Comparison of ENCODE assay signal across 17 cellular contexts in the genomic region with DNA sequence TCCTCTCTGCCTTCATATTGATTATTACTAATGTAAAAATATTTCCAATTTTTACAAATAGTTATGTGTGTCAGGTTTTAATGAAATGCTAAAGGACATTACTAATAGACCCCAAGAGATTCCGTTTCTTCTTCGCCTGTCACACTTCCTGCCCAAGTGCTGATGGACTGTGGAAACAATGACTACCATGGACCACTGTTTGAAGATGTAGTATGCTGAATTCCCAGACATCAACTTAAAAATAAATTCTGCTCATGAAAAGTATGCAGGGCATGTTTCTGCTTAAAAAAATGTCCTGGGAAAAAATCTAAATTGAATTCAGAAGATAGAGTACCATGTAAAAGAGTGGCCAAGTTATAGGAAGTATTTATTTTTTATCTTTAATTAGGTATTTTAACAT. TPM values are rescaled to one million over a fixed set of nuclear protein-coding genes. Genes with fewer than 3 reads are reported as not detected.
DNase-seq lines count a peak whose midpoint lies in the region; ATAC-seq and TF ChIP-seq lines count a peak whose summit lies in the region.
"Had no signal": no experiment of that assay in that cellular context is flagged by ENCODE, and none has a peak within 500 bp of the region (broad histone marks: within the 10 kb centered on the region; RNA-seq: fewer than 3 reads in every experiment).

No MANE protein-coding gene starts in this region.

- no peak for ATAC-seq in gastroesophageal sphincter

- WGBS in GM23248 (ENCODE audit: low coverage in 1 of 2, low lambda C conversion rate in 2 of 2, missing lambda C conversion rate in 2 of 2), 2 experiments, result 94 to 98% methylated on average over 2 of the region's 2 CpGs
- WGBS in gastroesophageal sphincter (ENCODE audit: low coverage in 1 of 2), 2 donors, result 34 to 82% methylated on average over 2 of the region's 2 CpGs

- H3K4me1 ChIP-seq in GM23248 (ENCODE audit: insufficient read depth) (peaks cover 29% of the 10 kb centered on the region), skeletal muscle satellite cell (ENCODE audit: control insufficient read depth, insufficient read depth, low read length) (peaks cover 32% of the 10 kb centered on the region), gastroesophageal sphincter (peaks cover 0 to 9% (median 0%) of the 10 kb centered on the region in 3 donors)

- in situ Hi-C loops in GM23248 (cut with MboI), result no loop called here

- no peaks in the 10 kb centered on the region for H3K9me2 ChIP-seq in GM23248 (ENCODE audit: insufficient read depth)

- H3K27ac ChIP-seq in GM23248 (0 out of 2 replicates have a peak overlapping the region, but pooled peaks have one; percentile 1), gastroesophageal sphincter (no peak overlapping the region)
- H3K27ac ChIP-seq: HL-60, RWPE1 had no signal

- H3K36me3 ChIP-seq in GM23248 (ENCODE audit: low read depth), result no peaks in the 10 kb centered on the region
- no peaks in the 10 kb centered on the region for H3K36me3 ChIP-seq in skeletal muscle satellite cell (ENCODE audit: insufficient read depth, low read length)
- no peaks in the 10 kb centered on the region for H3K36me3 ChIP-seq in gastroesophageal sphincter

- no peaks in the 10 kb centered on the region for H4K20me1 ChIP-seq in GM23248 (ENCODE audit: insufficient read depth)

- TF ChIP-seq CTCF in foreskin fibroblast (IDR thresholded peaks at IDR 0.05; ENCODE audit: low read depth, low read length), result no peak
- no peak for TF ChIP-seq CTCF in gastroesophageal sphincter (IDR thresholded peaks at IDR 0.05)

- H3K4me2 ChIP-seq in GM23248 (ENCODE audit: unreplicated experiment), result peak overlapping the region; percentile 38
- H3K4me2 ChIP-seq in skeletal muscle satellite cell (ENCODE audit: low read length), result no peak overlapping the region

- no peak overlapping the region for H3K4me3 ChIP-seq in GM23248
- no peak overlapping the region for H3K4me3 ChIP-seq in skeletal muscle satellite cell (ENCODE audit: low read length)
- H3K4me3 ChIP-seq in foreskin fibroblast (ENCODE audit: low read depth in 1 of 2, low read length in 2 of 2), result no peak overlapping the region
- no peak overlapping the region for H3K4me3 ChIP-seq in gastroesophageal sphincter

- H3F3A ChIP-seq in GM23248 (ENCODE audit: insufficient read depth), result no peaks in the 10 kb centered on the region

- no peak overlapping the region for H2AFZ ChIP-seq in GM23248

- DNase-seq in GM23248, result no peak
- peak; percentile 56 for DNase-seq in astrocyte of the hippocampus (ENCODE audit: low read depth, low spot score)
- peak; percentile 73 for DNase-seq in iris pigment epithelial cell (ENCODE audit: low read depth)
- no peak for DNase-seq in activated effector memory CD4-positive, alpha-beta T cell treated with Interleukin-2 at 50 U/mL for 16 hours
- DNase-seq in foreskin fibroblast, result no peak
- no peak for DNase-seq in activated effector memory CD4-positive, alpha-beta T cell treated with anti-CD3 and anti-CD28 coated beads, Interleukin-2, amount 50 U/mL, for 16 hours
- DNase-seq: CD4-positive, alpha-beta T cell; DMS79; HFFc6; KBM-7; NCI-H1092 treated with DMSO at 0.1 percent for 48 hours; NCI-H1694; NCI-H446 had no signal

- H3K27me3 ChIP-seq in GM23248 (replicated peaks; ENCODE audit: insufficient read depth) (no peaks in the 10 kb centered on the region), skeletal muscle satellite cell (ENCODE audit: control insufficient read depth, insufficient read depth, low read length) (no peaks in the 10 kb centered on the region), gastroesophageal sphincter (no peaks in the 10 kb centered on the region)

- H3K9me3 ChIP-seq in GM23248 (ENCODE audit: low read depth), result no peaks in the 10 kb centered on the region
- H3K9me3 ChIP-seq in skeletal muscle satellite cell (replicated peaks; ENCODE audit: low read length), result no peaks in the 10 kb centered on the region
- no peaks in the 10 kb centered on the region for H3K9me3 ChIP-seq in gastroesophageal sphincter

- H3K9ac ChIP-seq in GM23248, result no peak overlapping the region
- peak overlapping the region; percentile 50 for H3K9ac ChIP-seq in skeletal muscle satellite cell (ENCODE audit: low read depth, low read length)

- no peak for TF ChIP-seq EP300 in gastroesophageal sphincter (IDR thresholded peaks at IDR 0.05)

- no peak for TF ChIP-seq POLR2A in gastroesophageal sphincter (IDR thresholded peaks at IDR 0.05)

- peaks cover 89% of the 10 kb centered on the region for H3K79me2 ChIP-seq in GM23248 (ENCODE audit: insufficient read depth)

RNA-seq across cellular contexts. Expression of a gene that starts 52.1 kb away (rescaled TPM):
- 17.8 and 28.2 TPM in 2 replicates for total RNA-seq in GM23248 (2014; rRNA removed; shearing (Covaris generic))
- polyA plus RNA-seq in GM23248 (2016; fragmentation: Nextera tagmentation; extraction: Ambion mirVana), result 21.9 and 22.7 TPM in 2 replicates
- total RNA-seq in skeletal muscle satellite cell (2012; rRNA removed), result 16.0 and 19.4 TPM in 2 replicates
- total RNA-seq in gastroesophageal sphincter, result 10 to 100 TPM; 19.1 to 43.9 (median 24.2) TPM

Comparison
In these comparisons a context has a peak if more than half of its experiments do, and no peak if none do; other contexts are left out.
1. DNase-seq: peak in astrocyte of the hippocampus (single experiment) and iris pigment epithelial cell (single experiment); none in GM23248 (single experiment), activated effector memory CD4-positive, alpha-beta T cell treated with Interleukin-2 at 50 U/mL for 16 hours (single experiment), foreskin fibroblast (0 of 2) and activated effector memory CD4-positive, alpha-beta T cell treated with anti-CD3 and anti-CD28 coated beads, Interleukin-2, amount 50 U/mL, for 16 hours (single experiment).